9 cellular contexts compared by ENCODE assay signal in genomic region chr7:141071260-141071854, GRCh38. TPM values are rescaled to one million over a fixed set of nuclear protein-coding genes. Genes with fewer than 3 reads are reported as not detected.
DNase-seq lines count a peak whose midpoint lies in the region; ATAC-seq and TF ChIP-seq lines count a peak whose summit lies in the region.
"Had no signal": no experiment of that assay in that cellular context is flagged by ENCODE, and none has a peak within 500 bp of the region (broad histone marks: within the 10 kb centered on the region; RNA-seq: fewer than 3 reads in every experiment).

No MANE protein-coding gene starts in this region.

- no peak overlapping the region for H3K4me2 ChIP-seq in OCI-LY1 (ENCODE audit: low read length)

- H3K27me3 ChIP-seq in OCI-LY1 (ENCODE audit: insufficient read depth, low read length): no peaks in the 10 kb centered on the region
- H3K27me3 ChIP-seq in adrenal gland: peaks cover 7% of the 10 kb centered on the region

- no peak for DNase-seq in AG10803 (ENCODE audit: low read depth)
- DNase-seq in HK-2 (ENCODE audit: unreplicated experiment): peak; percentile 72
- peak; percentile 59 to 88 (median 64) for DNase-seq in adrenal gland
- peak; percentile 60 for DNase-seq in left ventricle myocardium superior
- peak; percentile 84 for DNase-seq in putamen (ENCODE audit: low spot score)
- DNase-seq in GDM1 (lab: John Stamatoyannopoulos, UW): no peak
- DNase-seq in effector CD4-positive, alpha-beta T cell: no peak

- H3F3A ChIP-seq in OCI-LY1 (ENCODE audit: insufficient read depth, low read length): no peaks in the 10 kb centered on the region

- no peaks in the 10 kb centered on the region for H4K20me1 ChIP-seq in OCI-LY1 (ENCODE audit: insufficient read depth, low read length)

- WGBS in adrenal gland, 4 donors: 1 to 2% (median 1%) methylated on average over 22 to 30 of the region's 30 CpGs

- H3K4me1 ChIP-seq in OCI-LY1 (ENCODE audit: insufficient read depth, low read length, severe bottlenecking): no peaks in the 10 kb centered on the region
- peaks cover 6 to 35% of the 10 kb centered on the region in 2 donors for H3K4me1 ChIP-seq in adrenal gland (replicated peaks in 1 of 2)

- H2AFZ ChIP-seq in OCI-LY1 (ENCODE audit: low read length): no peak overlapping the region

- no peak for TF ChIP-seq POLR2A in adrenal gland (IDR thresholded peaks at IDR 0.05)

- H3K79me2 ChIP-seq in OCI-LY1 (ENCODE audit: insufficient read depth, low read length): no peaks in the 10 kb centered on the region

- TF ChIP-seq CTCF in AG10803 (conservative IDR thresholded peaks at IDR 0.05; ENCODE audit: low read length) (no peak), OCI-LY1 (IDR thresholded peaks at IDR 0.05; ENCODE audit: low read length) (peak; percentile 22; the same call in 1 of the 2 replicates), adrenal gland (IDR thresholded peaks at IDR 0.05) (peak in 5 of 6 experiments; percentile 6 to 28 (median 19))

- H3K9me2 ChIP-seq in OCI-LY1 (ENCODE audit: low read depth, low read length): no peaks in the 10 kb centered on the region

- H3K4me3 ChIP-seq in AG10803 (ENCODE audit: low read length) (peak overlapping the region; percentile 46), OCI-LY1 (ENCODE audit: low read depth, low read length, poor library complexity, severe bottlenecking) (no peak overlapping the region), adrenal gland (peak overlapping the region in 2 of 4 donors; percentile 57 to 60)

- peak; percentile 9 for ATAC-seq in left ventricle myocardium superior

- H3K36me3 ChIP-seq in OCI-LY1 (ENCODE audit: insufficient read depth, low read length): no peaks in the 10 kb centered on the region
- no peaks in the 10 kb centered on the region for H3K36me3 ChIP-seq in adrenal gland (replicated peaks in 1 of 2)

- H3K27ac ChIP-seq in OCI-LY1 (ENCODE audit: low read depth, low read length, poor library complexity, severe bottlenecking) (no peak overlapping the region), adrenal gland (peak overlapping the region in 1 of 5 donors; percentile 73)
- H3K27ac ChIP-seq: epithelial cell of prostate had no signal

- H3K9me3 ChIP-seq in OCI-LY1 (ENCODE audit: low read length) (no peaks in the 10 kb centered on the region), adrenal gland (replicated peaks in 1 of 3) (no peaks in the 10 kb centered on the region)

- intact Hi-C loops in adrenal gland (cut with DNase I): no loop called here
- intact Hi-C loops in left ventricle myocardium superior (cut with micrococcal nuclease): no loop called here

- H3K9ac ChIP-seq in OCI-LY1 (ENCODE audit: low read length): no peak overlapping the region

RNA-seq across cellular contexts. Expression of gene TMEM178B, which starts 2.5 kb away (rescaled TPM):
- total RNA-seq in adrenal gland: 1 to 10 TPM in 7 of 8 donors, under 1 TPM in 1; 0.95 to 4.9 (median 2.6) TPM
- 1 to 10 TPM in 1 of 3 donors, under 1 TPM in 2; 0.24 to 4.0 (median 0.56) TPM for polyA plus RNA-seq in adrenal gland
- 38.2 TPM for total RNA-seq in left ventricle myocardium superior

RNA-seq across cellular contexts. Expression of gene MRPS33, which starts 56.6 kb away (rescaled TPM):
- total RNA-seq in adrenal gland (10 to 100 TPM; 19.7 to 84.2 (median 52.2) TPM), left ventricle myocardium superior (125 TPM)
- polyA plus RNA-seq in adrenal gland: 100 to 1,000 TPM in 1 of 3 donors, 10 to 100 TPM in 2; 44.7 to 156 (median 60.0) TPM

Comparison
In these comparisons a context has a peak if more than half of its experiments do, and no peak if none do; other contexts are left out.
1. DNase-seq: peak in HK-2 (single experiment), adrenal gland (7 of 7), left ventricle myocardium superior (single experiment) and putamen (single experiment); none in AG10803 (single experiment), GDM1 (single experiment) and effector CD4-positive, alpha-beta T cell (single experiment).